12 cellular contexts compared by ENCODE assay signal in genomic region chr17:64084086-64084939, GRCh38. TPM values are rescaled to one million over a fixed set of nuclear protein-coding genes. Genes with fewer than 3 reads are reported as not detected.
DNase-seq lines count a peak whose midpoint lies in the region; ATAC-seq and TF ChIP-seq lines count a peak whose summit lies in the region.
"Had no signal": no experiment of that assay in that cellular context is flagged by ENCODE, and none has a peak within 500 bp of the region (broad histone marks: within the 10 kb centered on the region; RNA-seq: fewer than 3 reads in every experiment).

No MANE protein-coding gene starts in this region.

- no peaks in the 10 kb centered on the region for H3K9me3 ChIP-seq in DND-41 (ENCODE audit: insufficient read depth, low read length, severe bottlenecking)
- H3K9me3 ChIP-seq in body of pancreas, result no peaks in the 10 kb centered on the region
- H3K9me3 ChIP-seq: tibial nerve had no signal

- peaks cover 23% of the 10 kb centered on the region for H3K4me1 Mint-ChIP-seq in nephron progenitor cell

- H3K36me3 ChIP-seq in DND-41 (ENCODE audit: insufficient read depth, low read length) (no peaks in the 10 kb centered on the region), body of pancreas (replicated peaks in 1 of 2; ENCODE audit: insufficient read depth in 1 of 2, low read depth in 2 of 2) (no peaks in the 10 kb centered on the region)

- H3K27ac ChIP-seq in DND-41 (ENCODE audit: low read length) (peak overlapping the region; percentile 95), body of pancreas (peak overlapping the region; percentile 70 to 82 (median 76))

- WGBS in body of pancreas, 2 donors, result 17 to 19% methylated on average over 10 of the region's 10 CpGs

- peaks cover 3% of the 10 kb centered on the region; the same call in 1 of the 2 replicates for H3K79me2 ChIP-seq in DND-41 (ENCODE audit: insufficient read depth, low read length)

- TF ChIP-seq POLR2A in NB4 (IDR thresholded peaks at IDR 0.05; ENCODE audit: extremely low read depth, insufficient read length) (no peak), body of pancreas (IDR thresholded peaks at IDR 0.05) (no peak)

- no peak overlapping the region for H3K4me2 ChIP-seq in DND-41 (ENCODE audit: insufficient read depth, low read length)

- intact Hi-C loops in body of pancreas (cut with DNase I), result no loop called here

- no peak for TF ChIP-seq CTCF in DND-41 (IDR thresholded peaks at IDR 0.05; ENCODE audit: borderline replicate concordance, extremely low read depth, low read length, poor library complexity, severe bottlenecking)
- no peak for TF ChIP-seq CTCF in NB4 (IDR thresholded peaks at IDR 0.05; ENCODE audit: low read depth, low read length)
- no peak for TF ChIP-seq CTCF in body of pancreas (IDR thresholded peaks at IDR 0.05)
- TF ChIP-seq CTCF in nephron progenitor cell (IDR thresholded peaks at IDR 0.05), result no peak

- H3K4me1 ChIP-seq in DND-41 (ENCODE audit: insufficient read depth, low read length) (peaks cover 45% of the 10 kb centered on the region), body of pancreas (peaks cover 75% of the 10 kb centered on the region)

- no peak overlapping the region for H3K27ac Mint-ChIP-seq in nephron progenitor cell
- H3K27ac Mint-ChIP-seq: activated naive CD8-positive, alpha-beta T cell treated with anti-CD3 and anti-CD28 coated beads, Interleukin-2, amount 50 U/mL, for 24 hours had no signal

- H4K20me1 ChIP-seq in DND-41 (ENCODE audit: insufficient read depth, low read length), result no peaks in the 10 kb centered on the region

- no peaks in the 10 kb centered on the region for H3K36me3 Mint-ChIP-seq in nephron progenitor cell (ENCODE audit: low read depth)

- H3K4me3 Mint-ChIP-seq in nephron progenitor cell, result no peak overlapping the region
- H3K4me3 Mint-ChIP-seq: activated naive CD8-positive, alpha-beta T cell treated with anti-CD3 and anti-CD28 coated beads, Interleukin-2, amount 50 U/mL, for 24 hours had no signal

- ATAC-seq in DND-41 (ENCODE audit: insufficient read depth, low read depth) (no peak), body of pancreas (peak; percentile 88), HG03565 (IDR thresholded peaks at IDR 0.05; ENCODE audit: unreplicated experiment) (no peak), SK-N-SH treated with all-trans-retinoic acid at 6 μM for 48 hours (no peak)
- ATAC-seq: activated naive CD8-positive, alpha-beta T cell treated with anti-CD3 and anti-CD28 coated beads, Interleukin-2, amount 50 U/mL, for 24 hours had no signal

- H3K27me3 Mint-ChIP-seq in nephron progenitor cell (ENCODE audit: low read depth, poor library complexity), result no peaks in the 10 kb centered on the region
- H3K27me3 Mint-ChIP-seq: activated naive CD8-positive, alpha-beta T cell treated with anti-CD3 and anti-CD28 coated beads, Interleukin-2, amount 50 U/mL, for 24 hours had no signal

- 0 out of 2 replicates have a peak overlapping the region, but pooled peaks have one; percentile 24 for H2AFZ ChIP-seq in DND-41 (ENCODE audit: low read depth, low read length)

- DNase-seq in DND-41, result peak; percentile 54
- peak; percentile 14 for DNase-seq in NB4 (ENCODE audit: low read depth)
- DNase-seq in body of pancreas, result peak; percentile 57 to 81 (median 67)
- peak; percentile 55 for DNase-seq in myocyte (ENCODE audit: low read depth)
- no peak for DNase-seq in nephron progenitor cell
- DNase-seq in middle frontal gyrus (ENCODE audit: extremely low spot score, low spot score), result no peak
- DNase-seq: activated naive CD8-positive, alpha-beta T cell treated with anti-CD3 and anti-CD28 coated beads, Interleukin-2, amount 50 U/mL, for 24 hours; NCI-H1436 had no signal

- no peak overlapping the region for H3K9ac ChIP-seq in DND-41 (ENCODE audit: low read depth, low read length)

- no peaks in the 10 kb centered on the region for H3K27me3 ChIP-seq in DND-41 (ENCODE audit: insufficient read depth, low read length, poor library complexity)
- no peaks in the 10 kb centered on the region for H3K27me3 ChIP-seq in body of pancreas
- H3K27me3 ChIP-seq: tibial nerve had no signal

- H3K9me3 Mint-ChIP-seq in nephron progenitor cell, result no peaks in the 10 kb centered on the region
- H3K9me3 Mint-ChIP-seq: activated naive CD8-positive, alpha-beta T cell treated with anti-CD3 and anti-CD28 coated beads, Interleukin-2, amount 50 U/mL, for 24 hours had no signal

- no peak overlapping the region for H3K4me3 ChIP-seq in DND-41 (ENCODE audit: low read depth in 1 of 2, low read length in 2 of 2)
- H3K4me3 ChIP-seq in NB4 (ENCODE audit: low read depth, low read length), result no peak overlapping the region
- no peak overlapping the region for H3K4me3 ChIP-seq in body of pancreas
- H3K4me3 ChIP-seq: skin epidermis, tibial nerve had no signal

TF ChIP-seq in SK-N-SH treated with all-trans-retinoic acid at 6 μM for 48 hours, 23 proteins besides CTCF, POLR2A, EP300 and RAD21:
- TF ChIP-seq GLIS3 (CRISPR knock-in tag; IDR thresholded peaks at IDR 0.05) (no peak), ZFP30 (CRISPR knock-in tag; IDR thresholded peaks at IDR 0.05) (no peak), ISL1 (CRISPR knock-in tag; IDR thresholded peaks at IDR 0.05) (no peak), ZNF8 (CRISPR knock-in tag; IDR thresholded peaks at IDR 0.05) (no peak), TCF4 (CRISPR knock-in tag; IDR thresholded peaks at IDR 0.05; ENCODE audit: borderline replicate concordance) (no peak), BACH2 (CRISPR knock-in tag; IDR thresholded peaks at IDR 0.05; ENCODE audit: borderline replicate concordance) (no peak), SNAI2 (CRISPR knock-in tag; IDR thresholded peaks at IDR 0.05) (no peak), PPARA (CRISPR knock-in tag; IDR thresholded peaks at IDR 0.05; ENCODE audit: borderline replicate concordance) (no peak), TSHZ2 (CRISPR knock-in tag; IDR thresholded peaks at IDR 0.05) (no peak), ZNF70 (CRISPR knock-in tag; IDR thresholded peaks at IDR 0.05) (no peak), TOX (CRISPR knock-in tag; IDR thresholded peaks at IDR 0.05; ENCODE audit: borderline replicate concordance) (no peak), ZC3H10 (CRISPR knock-in tag; IDR thresholded peaks at IDR 0.05) (no peak), ARNTL (CRISPR knock-in tag; IDR thresholded peaks at IDR 0.05; ENCODE audit: borderline replicate concordance, low read depth) (no peak)
- TF ChIP-seq, protein P1, sequence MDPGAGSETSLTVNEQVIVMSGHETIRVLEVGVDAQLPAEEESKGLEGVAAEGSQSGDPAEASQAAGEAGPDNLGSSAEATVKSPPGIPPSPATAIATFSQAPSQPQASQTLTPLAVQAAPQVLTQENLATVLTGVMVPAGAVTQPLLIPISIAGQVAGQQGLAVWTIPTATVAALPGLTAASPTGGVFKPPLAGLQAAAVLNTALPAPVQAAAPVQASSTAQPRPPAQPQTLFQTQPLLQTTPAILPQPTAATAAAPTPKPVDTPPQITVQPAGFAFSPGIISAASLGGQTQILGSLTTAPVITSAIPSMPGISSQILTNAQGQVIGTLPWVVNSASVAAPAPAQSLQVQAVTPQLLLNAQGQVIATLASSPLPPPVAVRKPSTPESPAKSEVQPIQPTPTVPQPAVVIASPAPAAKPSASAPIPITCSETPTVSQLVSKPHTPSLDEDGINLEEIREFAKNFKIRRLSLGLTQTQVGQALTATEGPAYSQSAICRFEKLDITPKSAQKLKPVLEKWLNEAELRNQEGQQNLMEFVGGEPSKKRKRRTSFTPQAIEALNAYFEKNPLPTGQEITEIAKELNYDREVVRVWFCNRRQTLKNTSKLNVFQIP (CRISPR knock-in tag; IDR thresholded peaks at IDR 0.05; ENCODE audit: borderline replicate concordance, low read depth), result no peak
TF ChIP-seq in SK-N-SH treated with all-trans-retinoic acid at 6 μM for 48 hours: peak in this region for 0.

RNA-seq across cellular contexts. Expression of gene ERN1, which starts 45.6 kb away (rescaled TPM):
- total RNA-seq in body of pancreas, result 10 to 100 TPM; 63.3 to 77.1 TPM
- 4.0 and 5.6 TPM in 2 replicates for total RNA-seq in myocyte
- 7.3 TPM for polyA plus RNA-seq in myocyte (2012)

Comparison
In these comparisons a context has a peak if more than half of its experiments do, and no peak if none do; other contexts are left out.
1. DNase-seq: peak in DND-41 (single experiment), NB4 (single experiment), body of pancreas (4 of 4) and myocyte (single experiment); none in nephron progenitor cell (single experiment) and middle frontal gyrus (single experiment).